Comparison of ENCODE assay signal across 17 cellular contexts in the genomic region with DNA sequence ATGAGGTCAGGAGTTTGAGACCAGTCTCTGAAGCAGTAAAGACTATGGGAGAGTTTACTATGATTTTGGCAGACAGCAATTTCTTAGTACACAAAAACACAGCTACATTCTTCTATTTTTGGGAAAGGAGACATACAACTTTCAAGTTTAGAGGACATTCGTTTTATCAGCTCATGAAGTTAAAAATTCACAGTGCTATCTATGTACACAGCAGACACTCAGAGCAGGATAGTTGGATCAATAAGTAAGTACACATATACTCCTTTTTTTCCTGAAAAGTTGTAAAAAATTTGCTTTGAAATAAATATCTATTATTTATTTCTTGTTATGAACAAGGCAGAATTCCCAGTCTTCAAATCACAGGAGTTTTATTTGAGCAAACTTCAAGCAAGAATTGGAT.
DNase-seq lines count a peak whose midpoint lies in the region; ATAC-seq and TF ChIP-seq lines count a peak whose summit lies in the region.
"Had no signal": no experiment of that assay in that cellular context is flagged by ENCODE, and none has a peak within 500 bp of the region (broad histone marks: within the 10 kb centered on the region; RNA-seq: fewer than 3 reads in every experiment).

No MANE protein-coding gene starts in this region.

- H2BK5ac ChIP-seq in neuronal stem cell (ENCODE audit: low read length): no peak overlapping the region

- H3K79me1 ChIP-seq in neuronal stem cell (ENCODE audit: low read depth, low read length): no peaks in the 10 kb centered on the region

- H3K36me3 ChIP-seq in endodermal cell (ENCODE audit: control insufficient read depth, insufficient read depth, low read length) (no peaks in the 10 kb centered on the region), right lobe of liver (no peaks in the 10 kb centered on the region), neuronal stem cell (replicated peaks in 1 of 2; ENCODE audit: control insufficient read depth in 2 of 2, insufficient read depth in 2 of 2, low read length in 2 of 2) (no peaks in the 10 kb centered on the region)
- H3K36me3 ChIP-seq: BLaER1 had no signal

- H3K9ac ChIP-seq in endodermal cell (ENCODE audit: extremely low read depth, low read length, poor library complexity, severe bottlenecking) (no peak overlapping the region), neuronal stem cell (ENCODE audit: low read depth, low read length, poor library complexity) (no peak overlapping the region)
- H3K9ac ChIP-seq: BLaER1, GM23248 had no signal

- H3K4ac ChIP-seq in neuronal stem cell (ENCODE audit: low read length): no peak overlapping the region

- H3K27me3 ChIP-seq in endodermal cell (ENCODE audit: control insufficient read depth, insufficient read depth, low read length, poor library complexity, severe bottlenecking) (no peaks in the 10 kb centered on the region), right lobe of liver (no peaks in the 10 kb centered on the region), neuronal stem cell (ENCODE audit: control insufficient read depth in 3 of 3, insufficient read depth in 3 of 3, low read depth in 1 of 3, low read length in 3 of 3) (no peaks in the 10 kb centered on the region)
- H3K27me3 ChIP-seq: BLaER1 had no signal

- no peaks in the 10 kb centered on the region for H3K27me3 Mint-ChIP-seq in endodermal cell (ENCODE audit: insufficient read depth)
- H3K27me3 Mint-ChIP-seq: CD4-positive, CD25-positive, alpha-beta regulatory T cell had no signal

- H3K4me1 Mint-ChIP-seq in endodermal cell: peaks cover 5% of the 10 kb centered on the region
- H3K4me1 Mint-ChIP-seq: B cell; CD4-positive, CD25-positive, alpha-beta regulatory T cell had no signal

- no peak overlapping the region for H2BK120ac ChIP-seq in neuronal stem cell (ENCODE audit: low read depth, low read length)

- no peak overlapping the region for H2BK15ac ChIP-seq in neuronal stem cell (ENCODE audit: low read length)

- no peak overlapping the region for H3K4me3 ChIP-seq in endodermal cell (ENCODE audit: low read length)
- no peak overlapping the region for H3K4me3 ChIP-seq in right lobe of liver
- H3K4me3 ChIP-seq in neuronal stem cell (ENCODE audit: low read length in 2 of 2): no peak overlapping the region
- H3K4me3 ChIP-seq: BLaER1, GM23248 had no signal

- no peak overlapping the region for H2AK5ac ChIP-seq in neuronal stem cell (ENCODE audit: low read depth, low read length)

- H2BK12ac ChIP-seq in neuronal stem cell (ENCODE audit: low read length): no peak overlapping the region

- no peak overlapping the region for H2AFZ ChIP-seq in neuronal stem cell (ENCODE audit: low read length)
- H2AFZ ChIP-seq: GM23248 had no signal

- DNase-seq in endodermal cell (no peak), left lobe of liver (ENCODE audit: low spot score) (no peak), right lobe of liver (no peak), neuronal stem cell (ENCODE audit: low spot score) (no peak), inferior parietal cortex (ENCODE audit: extremely low spot score) (no peak), AG08395 (ENCODE audit: low spot score) (no peak)
- DNase-seq: Caco-2; CD4-positive, CD25-positive, alpha-beta regulatory T cell; CD8-positive, alpha-beta T cell; DMS153; DND-41; GM23248; HCEC 1CT had no signal

- H3K9me3 ChIP-seq in endodermal cell (ENCODE audit: control insufficient read depth, low read length) (no peaks in the 10 kb centered on the region), right lobe of liver (no peaks in the 10 kb centered on the region), neuronal stem cell (replicated peaks in 1 of 2; ENCODE audit: control insufficient read depth in 2 of 2, insufficient read depth in 1 of 2, low read depth in 1 of 2, low read length in 2 of 2) (no peaks in the 10 kb centered on the region)
- H3K9me3 ChIP-seq: BLaER1 had no signal

- no peak overlapping the region for H3K18ac ChIP-seq in neuronal stem cell (ENCODE audit: low read length)

- no peak for TF ChIP-seq POLR2A in right lobe of liver (IDR thresholded peaks at IDR 0.05)

- ATAC-seq in left lobe of liver (peak; percentile 57), right lobe of liver (peak; percentile 59 to 79 (median 75)), GM21360 (IDR thresholded peaks at IDR 0.05; ENCODE audit: unreplicated experiment) (no peak)
- ATAC-seq: CD8-positive, alpha-beta T cell had no signal

- intact Hi-C loops in right lobe of liver (cut with DNase I): no loop called here

- no peak overlapping the region for H3K4me2 ChIP-seq in neuronal stem cell (ENCODE audit: insufficient read depth, low read length, poor library complexity, severe bottlenecking)
- H3K4me2 ChIP-seq: BLaER1 had no signal

- H3K14ac ChIP-seq in neuronal stem cell (ENCODE audit: low read length): no peak overlapping the region

- no peak for TF ChIP-seq CTCF in endodermal cell (conservative IDR thresholded peaks at IDR 0.05)
- TF ChIP-seq CTCF in right lobe of liver (IDR thresholded peaks at IDR 0.05): no peak

- H3K23ac ChIP-seq in neuronal stem cell (ENCODE audit: low read depth, low read length, poor library complexity): no peak overlapping the region

- no peak overlapping the region for H3K27ac Mint-ChIP-seq in endodermal cell
- H3K27ac Mint-ChIP-seq: B cell; CD4-positive, CD25-positive, alpha-beta regulatory T cell; CD8-positive, alpha-beta T cell had no signal

- 75% methylated on average over 1 of the region's 1 CpG; no CpG with 5 or more reads in 1 of the 2 experiments for WGBS in endodermal cell (ENCODE audit: insufficient coverage in 1 of 2, insufficient read length in 1 of 2), 2 experiments
- WGBS in right lobe of liver (ENCODE audit: insufficient coverage, low coverage, low lambda C conversion rate, missing lambda C conversion rate): 20% methylated on average over 1 of the region's 1 CpG
- WGBS in neuronal stem cell (ENCODE audit: extremely low coverage in 2 of 2, insufficient read length in 2 of 2, insufficient replicate concordance in 1 of 2), 2 donors: no CpG with 5 or more reads among the region's 1 CpG

- H3K4me1 ChIP-seq in endodermal cell (ENCODE audit: control insufficient read depth, insufficient read depth, low read length) (peaks cover 3% of the 10 kb centered on the region), right lobe of liver (no peaks in the 10 kb centered on the region), neuronal stem cell (ENCODE audit: control insufficient read depth in 2 of 2, insufficient read depth in 1 of 2, low read depth in 1 of 2, low read length in 2 of 2) (peaks cover 2 to 12% of the 10 kb centered on the region in 2 donors)
- H3K4me1 ChIP-seq: BLaER1, Caco-2 had no signal

- no peak overlapping the region for H3K4me3 Mint-ChIP-seq in endodermal cell
- H3K4me3 Mint-ChIP-seq: B cell; CD4-positive, CD25-positive, alpha-beta regulatory T cell; CD8-positive, alpha-beta T cell had no signal

- peak overlapping the region; percentile 4 for H3K27ac ChIP-seq in endodermal cell (ENCODE audit: low read depth, low read length)
- H3K27ac ChIP-seq in right lobe of liver: no peak overlapping the region
- H3K27ac ChIP-seq in neuronal stem cell (replicated peaks; ENCODE audit: low read length): no peak overlapping the region
- H3K27ac ChIP-seq: BLaER1, C4-2B, GM23248 had no signal

- H3K9me3 Mint-ChIP-seq in endodermal cell: no peaks in the 10 kb centered on the region
- H3K9me3 Mint-ChIP-seq: CD8-positive, alpha-beta T cell had no signal

- no peak overlapping the region for H4K8ac ChIP-seq in neuronal stem cell (ENCODE audit: low read depth, low read length)

- no peak overlapping the region for H4K91ac ChIP-seq in neuronal stem cell (ENCODE audit: low read depth, low read length, poor library complexity)

- no peaks in the 10 kb centered on the region for H3K36me3 Mint-ChIP-seq in endodermal cell (ENCODE audit: low read depth)
- H3K36me3 Mint-ChIP-seq: CD4-positive, CD25-positive, alpha-beta regulatory T cell; CD8-positive, alpha-beta T cell had no signal
